ENCODE assay signal across 14 cellular contexts in genomic region chr2:209519271-209519670, GRCh38.
DNase-seq lines count a peak whose midpoint lies in the region; ATAC-seq and TF ChIP-seq lines count a peak whose summit lies in the region.
"Had no signal": no experiment of that assay in that cellular context is flagged by ENCODE, and none has a peak within 500 bp of the region (broad histone marks: within the 10 kb centered on the region; RNA-seq: fewer than 3 reads in every experiment).

No MANE protein-coding gene starts in this region.

- H3K9ac ChIP-seq in neural progenitor cell = no peak overlapping the region

- peak overlapping the region; percentile 29 for H3K27ac Mint-ChIP-seq in neural progenitor cell

- H3K9me3 Mint-ChIP-seq in neural progenitor cell = no peaks in the 10 kb centered on the region

- H3K27ac ChIP-seq in WERI-Rb-1 (peak overlapping the region; percentile 8; the same call in 1 of the 2 replicates), neural progenitor cell (no peak overlapping the region), foreskin keratinocyte (no peak overlapping the region)
- H3K27ac ChIP-seq: SJSA1 had no signal

- H3K4me1 Mint-ChIP-seq in neural progenitor cell = peaks cover 41% of the 10 kb centered on the region

- no peak overlapping the region for H3K4me3 ChIP-seq in H7 (ENCODE audit: insufficient read depth, low read depth, low read length)
- no peak overlapping the region for H3K4me3 ChIP-seq in WERI-Rb-1 (ENCODE audit: low read depth, low read length)
- H3K4me3 ChIP-seq in neural progenitor cell = no peak overlapping the region
- H3K4me3 ChIP-seq: SJSA1 had no signal

- H3K27me3 ChIP-seq in H7 (ENCODE audit: control insufficient read depth, insufficient read depth, low read length) = peaks cover 88% of the 10 kb centered on the region
- H3K27me3 ChIP-seq in WERI-Rb-1 (ENCODE audit: insufficient read depth, low read depth, severe bottlenecking) = no peaks in the 10 kb centered on the region
- H3K27me3 ChIP-seq in neural progenitor cell = no peaks in the 10 kb centered on the region
- H3K27me3 ChIP-seq in foreskin keratinocyte = no peaks in the 10 kb centered on the region
- H3K27me3 ChIP-seq: BE2C, SJSA1 had no signal

- no peak for ATAC-seq in foreskin keratinocyte
- ATAC-seq: Right ventricle myocardium inferior had no signal

- H3K36me3 ChIP-seq in H7 (replicated peaks; ENCODE audit: control insufficient read depth, insufficient read depth, low read length) = no peaks in the 10 kb centered on the region
- H3K36me3 ChIP-seq in WERI-Rb-1 = no peaks in the 10 kb centered on the region
- H3K36me3 ChIP-seq in neural progenitor cell = no peaks in the 10 kb centered on the region
- H3K36me3 ChIP-seq: BE2C, SJSA1 had no signal

- in situ Hi-C loops in GM13976 (cut with MboI; ENCODE audit: low sequenced_read_pairs, unreplicated experiment) = no loop called here

- H4K20me1 ChIP-seq in neural progenitor cell (ENCODE audit: low read depth) = no peaks in the 10 kb centered on the region

- no peak overlapping the region for H3K4me2 ChIP-seq in neural progenitor cell

- H3K4me3 Mint-ChIP-seq in neural progenitor cell = no peak overlapping the region

- H3K4me1 ChIP-seq in neural progenitor cell (peaks cover 16% of the 10 kb centered on the region), foreskin keratinocyte (no peaks in the 10 kb centered on the region)

- H3K79me2 ChIP-seq in neural progenitor cell (ENCODE audit: low read depth) = no peaks in the 10 kb centered on the region

- H2AFZ ChIP-seq in neural progenitor cell (replicated peaks) = no peak overlapping the region

- H3K9me3 ChIP-seq in WERI-Rb-1 (ENCODE audit: severe bottlenecking) (no peaks in the 10 kb centered on the region), neural progenitor cell (ENCODE audit: low read depth) (no peaks in the 10 kb centered on the region)
- H3K9me3 ChIP-seq: BE2C, SJSA1 had no signal

- H3F3A ChIP-seq in neural progenitor cell (ENCODE audit: low read depth) = no peaks in the 10 kb centered on the region

- H3K36me3 Mint-ChIP-seq in neural progenitor cell = peaks cover 30% of the 10 kb centered on the region

- no peaks in the 10 kb centered on the region for H3K27me3 Mint-ChIP-seq in neural progenitor cell (ENCODE audit: insufficient read depth, low read depth)

- TF ChIP-seq CTCF in WERI-Rb-1 (IDR thresholded peaks at IDR 0.05; ENCODE audit: low read depth, low read length) (no peak), neural progenitor cell (IDR thresholded peaks at IDR 0.05) (no peak), foreskin keratinocyte (conservative IDR thresholded peaks at IDR 0.05) (no peak), GM13976 (IDR thresholded peaks at IDR 0.05; ENCODE audit: borderline replicate concordance, control extremely low read depth, extremely low read depth, insufficient read depth, missing control alignments) (no peak)

- DNase-seq in H7 = peak; percentile 5
- DNase-seq in WERI-Rb-1 = no peak
- DNase-seq in iPS DF 19.7 (ENCODE audit: low read depth, low spot score) = peak; percentile 64
- DNase-seq in neural progenitor cell (ENCODE audit: low spot score) = no peak
- DNase-seq in foreskin keratinocyte = no peak
- no peak for DNase-seq in GM13976 (ENCODE audit: low spot score)
- DNase-seq in glomerular visceral epithelial cell (ENCODE audit: extremely low spot score) = no peak
- DNase-seq: BE2C, EL, Karpas-422, NCI-H774, OCI-M1 had no signal

Comparison
In these comparisons a context has a peak if more than half of its experiments do, and no peak if none do; other contexts are left out.
1. DNase-seq: peak in H7 (single experiment) and iPS DF 19.7 (single experiment); none in WERI-Rb-1 (single experiment), neural progenitor cell (single experiment), foreskin keratinocyte (0 of 2), GM13976 (single experiment) and glomerular visceral epithelial cell (single experiment).